Comparison of ENCODE assay signal across 8 cellular contexts in the genomic region with DNA sequence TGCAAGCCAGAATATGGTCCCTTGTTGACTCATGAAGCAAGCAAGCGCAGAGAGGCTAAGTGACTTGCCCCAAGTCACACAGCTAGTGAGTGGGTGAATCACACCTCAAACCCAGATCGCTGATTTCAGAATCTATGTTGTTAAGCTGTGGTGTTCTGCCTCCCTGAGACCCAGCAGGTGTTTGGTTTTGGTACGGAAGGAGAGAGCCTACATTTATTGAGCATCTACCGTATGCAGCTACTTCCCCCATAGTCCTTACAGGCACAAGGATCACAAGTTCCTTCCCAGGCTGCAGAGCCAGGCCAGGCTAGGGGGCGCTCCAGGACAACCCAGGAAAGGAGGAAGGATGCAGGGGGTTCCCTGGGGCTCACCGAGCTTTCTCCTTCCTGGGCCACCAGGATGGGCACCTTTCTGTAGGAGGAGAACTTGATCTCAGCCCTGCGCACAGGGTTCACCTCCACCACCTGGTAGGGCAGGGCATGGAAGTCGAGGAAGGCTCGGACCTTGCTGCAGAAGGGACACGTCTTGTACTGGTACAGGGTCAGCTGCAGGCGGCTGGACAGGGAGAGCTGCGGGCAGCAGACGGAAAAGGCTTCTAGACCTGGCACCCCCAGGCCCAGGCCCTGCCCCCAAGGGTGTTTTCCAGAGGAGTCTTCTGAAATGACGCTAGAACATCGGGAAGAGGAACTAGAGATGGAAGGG. TPM values are rescaled to one million over a fixed set of nuclear protein-coding genes. Genes with fewer than 3 reads are reported as not detected.
A peak's percentile ranks its signal among the peaks of the same experiment; 100 is the strongest.
DNase-seq lines count a peak whose midpoint lies in the region; ATAC-seq and TF ChIP-seq lines count a peak whose summit lies in the region.

No MANE protein-coding gene starts in this region.

- TF ChIP-seq CTCF in sigmoid colon (IDR thresholded peaks at IDR 0.05): peak in 2 of 4 experiments; percentile 7 to 36

- peaks cover 15% of the 10 kb centered on the region for H3K36me3 Mint-ChIP-seq in activated CD4-positive, alpha-beta T cell treated with anti-CD3 and anti-CD28 coated beads for 36 hours (ENCODE audit: low read depth)

- H3K36me3 ChIP-seq in sigmoid colon: peaks cover 21 to 48% (median 28%) of the 10 kb centered on the region in 4 donors

- peak; percentile 77 for DNase-seq in activated CD4-positive, alpha-beta T cell treated with anti-CD3 and anti-CD28 coated beads for 36 hours
- no peak for DNase-seq in activated CD4-positive, alpha-beta T cell treated with anti-CD3 and anti-CD28 coated beads for 1 hour
- DNase-seq in NCI-H748 treated with DMSO at 0.1 percent for 48 hours (lab: John Stamatoyannopoulos, UW) (peak; percentile 3), left cardiac atrium (peak; percentile 60), sigmoid colon (peak; percentile 80), left lobe of liver (ENCODE audit: low spot score) (no peak)
- DNase-seq in activated effector memory CD4-positive, alpha-beta T cell treated with Interleukin-2 at 50 U/mL for 16 hours: peak; percentile 12

- WGBS in sigmoid colon, 2 donors: 61 to 68% methylated on average over 15 of the region's 15 CpGs

- POLR2A ChIA-PET in activated CD4-positive, alpha-beta T cell treated with anti-CD3 and anti-CD28 coated beads for 36 hours (lab: Charles Lee): interaction anchor here (0.6 kb wide), 1 partner anchor 75 kb away, joined by 8 read pairs; no protein-coding TSS in a partner anchor

- no peak for TF ChIP-seq POLR2A in sigmoid colon (IDR thresholded peaks at IDR 0.05)

- H3K9me3 Mint-ChIP-seq in activated CD4-positive, alpha-beta T cell treated with anti-CD3 and anti-CD28 coated beads for 36 hours (ENCODE audit: low read depth): no peaks in the 10 kb centered on the region

- H3K27me3 ChIP-seq in sigmoid colon: no peaks in the 10 kb centered on the region

- H3K4me1 Mint-ChIP-seq in activated CD4-positive, alpha-beta T cell treated with anti-CD3 and anti-CD28 coated beads for 36 hours: peaks cover 29% of the 10 kb centered on the region

- H3K27ac ChIP-seq in sigmoid colon: no peak overlapping the region

- CTCF ChIA-PET in activated CD4-positive, alpha-beta T cell treated with anti-CD3 and anti-CD28 coated beads for 36 hours (lab: Charles Lee): interaction anchor here (0.5 to 1.6 kb wide), 13 partner anchors 7 to 440 kb away, joined by 3 to 9 read pairs (median 3); partner anchors contain the start of gene NAIF1

- intact Hi-C loops in activated CD4-positive, alpha-beta T cell treated with anti-CD3 and anti-CD28 coated beads for 36 hours (cut with DNase I, micrococcal nuclease): loop anchor here (5.0 kb wide), 3 partner anchors 58 to 903 kb away; partner anchors contain the start of genes COQ4 (in 1 of the 2), NAIF1 (in 1 of the 2), SLC25A25 (in 1 of the 2) and TRUB2 (in 1 of the 2)
- intact Hi-C loops in left cardiac atrium (cut with DNase I): no loop called here
- intact Hi-C loops in sigmoid colon (cut with DNase I): loop anchor here (5.0 kb wide), 2 partner anchors 67 to 143 kb away; partner anchors contain the start of genes CIZ1 and EEIG1

- H3K4me3 Mint-ChIP-seq in activated CD4-positive, alpha-beta T cell treated with anti-CD3 and anti-CD28 coated beads for 36 hours: peak overlapping the region; percentile 7

- no peak overlapping the region for H3K27ac Mint-ChIP-seq in activated CD4-positive, alpha-beta T cell treated with anti-CD3 and anti-CD28 coated beads for 36 hours

- H3K4me1 ChIP-seq in sigmoid colon: peaks cover 0 to 39% (median 35%) of the 10 kb centered on the region in 4 donors

- peak; percentile 8 for ATAC-seq in activated CD4-positive, alpha-beta T cell treated with anti-CD3 and anti-CD28 coated beads for 36 hours
- ATAC-seq in left cardiac atrium: no peak
- ATAC-seq in left lobe of liver: no peak
- no peak for ATAC-seq in GM21423 (IDR thresholded peaks at IDR 0.05; ENCODE audit: unreplicated experiment)

- no peaks in the 10 kb centered on the region for H3K27me3 Mint-ChIP-seq in activated CD4-positive, alpha-beta T cell treated with anti-CD3 and anti-CD28 coated beads for 36 hours

- no peak overlapping the region for H3K4me3 ChIP-seq in sigmoid colon

- no peak for TF ChIP-seq EP300 in sigmoid colon (IDR thresholded peaks at IDR 0.05)

- no peaks in the 10 kb centered on the region for H3K9me3 ChIP-seq in sigmoid colon

RNA-seq across cellular contexts. Expression of gene PTGES2, which starts 2.5 kb away (rescaled TPM):
- total RNA-seq in activated CD4-positive, alpha-beta T cell treated with anti-CD3 and anti-CD28 coated beads for 36 hours: 10 to 100 TPM; 47.7 to 48.5 TPM
- 100 to 1,000 TPM; 111 to 155 TPM for total RNA-seq in left cardiac atrium
- 100 to 1,000 TPM in 2 of 4 donors, 10 to 100 TPM in 2; 60.0 to 119 (median 97.5) TPM for total RNA-seq in sigmoid colon
- 10 to 100 TPM; 56.5 to 82.2 (median 66.1) TPM for polyA plus RNA-seq in sigmoid colon
- 35.8 TPM for total RNA-seq in left lobe of liver

RNA-seq across cellular contexts. Expression of gene LCN2, which starts 24.2 kb away (rescaled TPM):
- not detected for total RNA-seq in activated CD4-positive, alpha-beta T cell treated with anti-CD3 and anti-CD28 coated beads for 36 hours
- total RNA-seq in left cardiac atrium: under 1 TPM in 1 of 2 donors, not detected in 1; 0.38 TPM
- total RNA-seq in sigmoid colon: not detected
- 1,000 to 10,000 TPM in 1 of 3 donors, 10 to 100 TPM in 1, 1 to 10 TPM in 1; 9.6 to 1,818 (median 79.8) TPM for polyA plus RNA-seq in sigmoid colon
- total RNA-seq in left lobe of liver: 2.7 TPM

RNA-seq across cellular contexts. Expression of gene BBLN, which starts 35.0 kb away (rescaled TPM):
- 10 to 100 TPM; 64.4 to 68.5 TPM for total RNA-seq in activated CD4-positive, alpha-beta T cell treated with anti-CD3 and anti-CD28 coated beads for 36 hours
- 10 to 100 TPM; 45.3 to 46.2 TPM for total RNA-seq in left cardiac atrium
- total RNA-seq in sigmoid colon: 100 to 1,000 TPM; 158 to 273 (median 204) TPM
- polyA plus RNA-seq in sigmoid colon: 100 to 1,000 TPM; 111 to 123 (median 113) TPM
- 20.8 TPM for total RNA-seq in left lobe of liver

RNA-seq across cellular contexts. Expression of gene SLC25A25, which starts 57.0 kb away (rescaled TPM):
- 10 to 100 TPM in 1 of 2 experiments, 1 to 10 TPM in 1; 6.9 to 10.8 TPM for total RNA-seq in activated CD4-positive, alpha-beta T cell treated with anti-CD3 and anti-CD28 coated beads for 36 hours
- total RNA-seq in left cardiac atrium (10 to 100 TPM; 13.7 to 29.8 TPM), sigmoid colon (10 to 100 TPM; 10.2 to 77.2 (median 12.9) TPM), left lobe of liver (76.9 TPM)
- 10 to 100 TPM; 16.6 to 19.4 (median 16.8) TPM for polyA plus RNA-seq in sigmoid colon

RNA-seq across cellular contexts. Expression of gene NAIF1, which starts 57.9 kb away (rescaled TPM):
- total RNA-seq in activated CD4-positive, alpha-beta T cell treated with anti-CD3 and anti-CD28 coated beads for 36 hours: 10 to 100 TPM; 11.3 to 13.7 TPM
- 1 to 10 TPM; 5.8 to 6.1 TPM for total RNA-seq in left cardiac atrium
- total RNA-seq in sigmoid colon: 10 to 100 TPM in 1 of 4 donors, 1 to 10 TPM in 3; 5.5 to 10.7 (median 6.3) TPM
- polyA plus RNA-seq in sigmoid colon: 10 to 100 TPM in 1 of 3 donors, 1 to 10 TPM in 2; 8.4 to 11.0 (median 8.6) TPM
- total RNA-seq in left lobe of liver: 6.3 TPM

Comparison
In these comparisons a context has a peak if more than half of its experiments do, and no peak if none do; other contexts are left out.
1. DNase-seq: peak in activated CD4-positive, alpha-beta T cell treated with anti-CD3 and anti-CD28 coated beads for 36 hours (single experiment), NCI-H748 treated with DMSO at 0.1 percent for 48 hours (single experiment), activated effector memory CD4-positive, alpha-beta T cell treated with Interleukin-2 at 50 U/mL for 16 hours (single experiment), left cardiac atrium (single experiment) and sigmoid colon (single experiment); none in activated CD4-positive, alpha-beta T cell treated with anti-CD3 and anti-CD28 coated beads for 1 hour (single experiment) and left lobe of liver (single experiment).
2. intact Hi-C loops: an anchor here in activated CD4-positive, alpha-beta T cell treated with anti-CD3 and anti-CD28 coated beads for 36 hours (5.0 kb wide) and sigmoid colon (5.0 kb wide); none called in left cardiac atrium.